Comparison of ENCODE assay signal across 8 cellular contexts in the genomic region with DNA sequence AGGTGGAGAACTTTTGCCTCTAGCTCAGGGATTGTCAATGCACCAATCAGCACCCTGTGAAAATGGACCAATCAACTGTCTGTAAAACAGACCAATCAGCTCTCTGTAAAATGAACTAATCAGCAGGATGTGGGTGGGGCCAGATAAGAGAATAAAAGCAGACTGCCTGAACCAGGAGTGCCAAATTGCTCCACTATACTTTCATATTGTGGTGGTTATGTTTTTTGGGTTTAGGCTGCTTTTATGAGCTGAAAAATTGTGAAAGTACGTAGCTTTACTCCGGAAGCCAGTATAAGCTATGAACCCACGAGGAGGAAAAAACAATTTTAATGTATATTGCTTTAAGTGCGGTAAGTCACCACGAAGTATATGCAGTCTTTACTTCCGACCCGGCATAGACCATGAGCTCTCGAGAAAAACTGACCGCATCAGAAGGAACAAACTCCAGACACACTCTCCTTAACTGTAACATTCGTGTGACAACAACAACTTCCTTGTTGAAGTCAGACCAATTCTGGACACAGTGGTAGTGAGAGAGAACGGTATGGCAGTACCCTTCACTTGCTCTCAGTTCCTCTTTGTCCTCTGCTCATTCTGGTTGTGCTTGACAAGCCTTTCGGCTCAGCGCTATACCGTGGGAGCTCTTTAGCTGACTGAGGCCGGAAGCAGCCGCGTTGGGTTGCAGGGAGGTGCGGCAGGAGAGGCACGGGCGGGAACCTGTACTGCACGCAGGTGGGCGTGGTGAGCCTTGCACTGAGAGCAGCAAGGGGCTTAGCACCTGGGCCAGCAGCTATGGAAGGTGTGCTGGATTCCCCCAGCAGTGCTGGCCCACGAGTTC.
DNase-seq lines count a peak whose midpoint lies in the region; ATAC-seq and TF ChIP-seq lines count a peak whose summit lies in the region.

No MANE protein-coding gene starts in this region.

- no peak overlapping the region for H3K4me3 ChIP-seq in left ventricle myocardium inferior

- no peak overlapping the region for H3K27ac ChIP-seq in left ventricle myocardium inferior (replicated peaks)

- ATAC-seq in Right ventricle myocardium inferior = peak; percentile 75
- ATAC-seq in HG03460 (IDR thresholded peaks at IDR 0.05; ENCODE audit: unreplicated experiment) = peak; percentile 99
- ATAC-seq in left ventricle myocardium superior = peak; percentile 73

- H3K36me3 ChIP-seq in left ventricle myocardium inferior = no peaks in the 10 kb centered on the region

- no peaks in the 10 kb centered on the region for H3K4me1 ChIP-seq in left ventricle myocardium inferior

- TF ChIP-seq CTCF in left ventricle myocardium inferior (IDR thresholded peaks at IDR 0.05; ENCODE audit: borderline replicate concordance) = no peak

- H3K9me3 ChIP-seq in left ventricle myocardium inferior (replicated peaks) = no peaks in the 10 kb centered on the region

- peaks cover 6% of the 10 kb centered on the region for H3K27me3 ChIP-seq in left ventricle myocardium inferior (ENCODE audit: low read depth)

- intact Hi-C loops in Right ventricle myocardium inferior (cut with DNase I) = no loop called here
- intact Hi-C loops in left ventricle myocardium inferior (cut with micrococcal nuclease) = no loop called here
- intact Hi-C loops in left ventricle myocardium superior (cut with micrococcal nuclease) = no loop called here

- no peak for DNase-seq in Right ventricle myocardium inferior (ENCODE audit: missing footprints)
- no peak for DNase-seq in left ventricle myocardium inferior
- peak; percentile 68 to 73 for DNase-seq in activated CD4-positive, alpha-beta T cell treated with anti-CD3 and anti-CD28 coated beads, Interleukin-2, amount 50 U/mL, for 48 hours
- DNase-seq in left ventricle myocardium superior = peak; percentile 50
- DNase-seq in stimulated activated CD8-positive, alpha-beta memory T cell treated with anti-CD3 and anti-CD28 coated beads, Interleukin-4, amount 100 ng/mL, for 4 hours (ENCODE audit: low read depth in 2 of 2, low spot score in 1 of 2) = peak; percentile 34 to 50
- DNase-seq in OCI-M2 (lab: John Stamatoyannopoulos, UW; ENCODE audit: unreplicated experiment) = no peak
- no peak for DNase-seq in NCI-H345 treated with DMSO at 0.1 percent for 48 hours (lab: John Stamatoyannopoulos, UW; ENCODE audit: unreplicated experiment)

Comparison
In these comparisons a context has a peak if more than half of its experiments do, and no peak if none do; other contexts are left out.
1. DNase-seq: peak in activated CD4-positive, alpha-beta T cell treated with anti-CD3 and anti-CD28 coated beads, Interleukin-2, amount 50 U/mL, for 48 hours (2 of 2), left ventricle myocardium superior (single experiment) and stimulated activated CD8-positive, alpha-beta memory T cell treated with anti-CD3 and anti-CD28 coated beads, Interleukin-4, amount 100 ng/mL, for 4 hours (2 of 2); none in Right ventricle myocardium inferior (single experiment), left ventricle myocardium inferior (single experiment), OCI-M2 (single experiment) and NCI-H345 treated with DMSO at 0.1 percent for 48 hours (single experiment).
2. Peak in every context shown above with its lines, with median percentiles within 50 percentile points of each other: ATAC-seq.